ENCODE assay signal across 10 cellular contexts in genomic region chr5:103393131-103393754, GRCh38.
DNase-seq lines count a peak whose midpoint lies in the region; ATAC-seq and TF ChIP-seq lines count a peak whose summit lies in the region.
"Had no signal": no experiment of that assay in that cellular context is flagged by ENCODE, and none has a peak within 500 bp of the region (broad histone marks: within the 10 kb centered on the region; RNA-seq: fewer than 3 reads in every experiment).

No MANE protein-coding gene starts in this region.

- no peaks in the 10 kb centered on the region for H3K9me2 ChIP-seq in PC-9 (ENCODE audit: insufficient read depth)

- TF ChIP-seq CTCF in PC-9 (conservative IDR thresholded peaks at IDR 0.05): no peak

- H3K79me2 ChIP-seq in PC-9 (ENCODE audit: low read depth): no peaks in the 10 kb centered on the region

- POLR2A ChIA-PET in naive thymus-derived CD4-positive, alpha-beta T cell (lab: Charles Lee): no interaction called here
- POLR2A ChIA-PET in PC-9 (lab: Charles Lee; ENCODE audit: unreplicated experiment): interaction anchor here (0.5 kb wide), 1 partner anchor 105 kb away, joined by 4 read pairs; no protein-coding TSS in a partner anchor

- peak; percentile 34 for ATAC-seq in naive thymus-derived CD4-positive, alpha-beta T cell
- ATAC-seq in GM18909 (IDR thresholded peaks at IDR 0.05; ENCODE audit: poor library complexity, unreplicated experiment): no peak

- intact Hi-C loops in dendritic cell treated with granulocyte-macrophage colony-stimulating factor and Interleukin-4, amounts not matched to agents 40 ng/mL and 50 ng/mL, for 4 days (cut with micrococcal nuclease): no loop called here
- intact Hi-C loops in naive thymus-derived CD4-positive, alpha-beta T cell (cut with micrococcal nuclease): no loop called here
- intact Hi-C loops in PC-9 (cut with micrococcal nuclease; ENCODE audit: unreplicated experiment): loop anchor here (10.0 kb wide), 1 partner anchor 82 kb away; no protein-coding TSS in a partner anchor

- H3K4me3 ChIP-seq in naive thymus-derived CD4-positive, alpha-beta T cell (ENCODE audit: low read length): no peak overlapping the region
- no peak overlapping the region for H3K4me3 ChIP-seq in PC-9
- H3K4me3 ChIP-seq: SJCRH30, testis had no signal

- no peak overlapping the region for H2AFZ ChIP-seq in PC-9

- H3K4me1 Mint-ChIP-seq in dendritic cell treated with granulocyte-macrophage colony-stimulating factor and Interleukin-4, amounts not matched to agents 40 ng/mL and 50 ng/mL, for 4 days (ENCODE audit: low read depth): peaks cover 16% of the 10 kb centered on the region
- peaks cover 4 to 18% (median 8%) of the 10 kb centered on the region in 7 donors for H3K4me1 Mint-ChIP-seq in naive thymus-derived CD4-positive, alpha-beta T cell

- no peak overlapping the region for H3K27ac ChIP-seq in naive thymus-derived CD4-positive, alpha-beta T cell (ENCODE audit: low read depth, low read length)
- H3K27ac ChIP-seq in PC-9: no peak overlapping the region
- H3K27ac ChIP-seq: SJCRH30, testis had no signal

- H3K4me1 ChIP-seq in naive thymus-derived CD4-positive, alpha-beta T cell (ENCODE audit: control insufficient read depth in 2 of 2, insufficient read depth in 2 of 2, low read length in 2 of 2): no peaks in the 10 kb centered on the region
- H3K4me1 ChIP-seq in PC-9 (replicated peaks; ENCODE audit: insufficient read depth): no peaks in the 10 kb centered on the region

- no peaks in the 10 kb centered on the region for H3K9me3 Mint-ChIP-seq in dendritic cell treated with granulocyte-macrophage colony-stimulating factor and Interleukin-4, amounts not matched to agents 40 ng/mL and 50 ng/mL, for 4 days
- H3K9me3 Mint-ChIP-seq in naive thymus-derived CD4-positive, alpha-beta T cell: no peaks in the 10 kb centered on the region

- peak; percentile 37 for DNase-seq in DMS79 treated with DMSO at 0.1 percent for 48 hours (lab: John Stamatoyannopoulos, UW)
- peak; percentile 28 for DNase-seq in NOMO-1 treated with DMSO at 0.1 percent for 48 hours (lab: John Stamatoyannopoulos, UW; ENCODE audit: unreplicated experiment)
- peak in 2 of 9 donors; percentile 1 to 2 for DNase-seq in naive thymus-derived CD4-positive, alpha-beta T cell
- DNase-seq in amniotic stem cell (lab: John Stamatoyannopoulos, UW): no peak
- DNase-seq in NCI-H446 treated with DMSO at 0.1 percent for 48 hours (lab: John Stamatoyannopoulos, UW): no peak
- no peak for DNase-seq in PC-9
- DNase-seq: testis had no signal

- H3K27ac Mint-ChIP-seq in dendritic cell treated with granulocyte-macrophage colony-stimulating factor and Interleukin-4, amounts not matched to agents 40 ng/mL and 50 ng/mL, for 4 days: peak overlapping the region; percentile 65
- no peak overlapping the region for H3K27ac Mint-ChIP-seq in naive thymus-derived CD4-positive, alpha-beta T cell

- no peaks in the 10 kb centered on the region for H3K27me3 ChIP-seq in naive thymus-derived CD4-positive, alpha-beta T cell (ENCODE audit: control insufficient read depth in 2 of 2, insufficient read depth in 2 of 2, low read length in 2 of 2)
- no peaks in the 10 kb centered on the region for H3K27me3 ChIP-seq in PC-9 (ENCODE audit: insufficient read depth, low read depth)
- H3K27me3 ChIP-seq: SJCRH30, testis had no signal

- no peaks in the 10 kb centered on the region for H3F3A ChIP-seq in PC-9 (ENCODE audit: insufficient read depth, low read depth)

- BruUV-seq in PC-9 (replicated peaks; lab: Mats Ljungman, UMichigan): no TSS peak

- no peaks in the 10 kb centered on the region for H3K36me3 ChIP-seq in naive thymus-derived CD4-positive, alpha-beta T cell (ENCODE audit: control insufficient read depth in 2 of 3, insufficient read depth in 3 of 3, low read length in 3 of 3)
- no peaks in the 10 kb centered on the region for H3K36me3 ChIP-seq in PC-9 (ENCODE audit: low read depth)
- H3K36me3 ChIP-seq: SJCRH30 had no signal

- H3K4me3 Mint-ChIP-seq in dendritic cell treated with granulocyte-macrophage colony-stimulating factor and Interleukin-4, amounts not matched to agents 40 ng/mL and 50 ng/mL, for 4 days: no peak overlapping the region
- H3K4me3 Mint-ChIP-seq in naive thymus-derived CD4-positive, alpha-beta T cell: no peak overlapping the region

- no peaks in the 10 kb centered on the region for H4K20me1 ChIP-seq in PC-9 (ENCODE audit: insufficient read depth)

- H3K9me3 ChIP-seq in naive thymus-derived CD4-positive, alpha-beta T cell (ENCODE audit: control insufficient read depth in 2 of 3, low read length in 3 of 3): no peaks in the 10 kb centered on the region
- no peaks in the 10 kb centered on the region for H3K9me3 ChIP-seq in PC-9 (ENCODE audit: insufficient read depth, low read depth)
- H3K9me3 ChIP-seq: testis had no signal

- CTCF ChIA-PET in naive thymus-derived CD4-positive, alpha-beta T cell (lab: Charles Lee): no interaction called here
- CTCF ChIA-PET in PC-9 (lab: Charles Lee): interaction anchor here (0.6 kb wide), 2 partner anchors 60 to 121 kb away, joined by 12 to 16 read pairs; no protein-coding TSS in a partner anchor

- no peaks in the 10 kb centered on the region for H3K36me3 Mint-ChIP-seq in dendritic cell treated with granulocyte-macrophage colony-stimulating factor and Interleukin-4, amounts not matched to agents 40 ng/mL and 50 ng/mL, for 4 days (ENCODE audit: low read depth)
- no peaks in the 10 kb centered on the region for H3K36me3 Mint-ChIP-seq in naive thymus-derived CD4-positive, alpha-beta T cell

- no peaks in the 10 kb centered on the region for H3K27me3 Mint-ChIP-seq in dendritic cell treated with granulocyte-macrophage colony-stimulating factor and Interleukin-4, amounts not matched to agents 40 ng/mL and 50 ng/mL, for 4 days
- H3K27me3 Mint-ChIP-seq in naive thymus-derived CD4-positive, alpha-beta T cell: peaks cover 5 to 18% (median 15%) of the 10 kb centered on the region in 5 donors

- H3K4me2 ChIP-seq in PC-9: no peak overlapping the region

Comparison
In these comparisons a context has a peak if more than half of its experiments do, and no peak if none do; other contexts are left out.
1. DNase-seq: peak in DMS79 treated with DMSO at 0.1 percent for 48 hours (single experiment) and NOMO-1 treated with DMSO at 0.1 percent for 48 hours (single experiment); none in amniotic stem cell (single experiment), NCI-H446 treated with DMSO at 0.1 percent for 48 hours (single experiment) and PC-9 (0 of 2).